In genomic region chrX:119745283-119745848, GRCh38 we compare ENCODE assay signal across 1 cellular context.
TF ChIP-seq lines count a peak whose summit lies in the region.

No MANE protein-coding gene starts in this region.

TF ChIP-seq in HepG2, 621 proteins besides CTCF, POLR2A, EP300 and RAD21:
- no peak for TF ChIP-seq ZNF543 (CRISPR knock-in tag; IDR thresholded peaks at IDR 0.05)
- no peak for TF ChIP-seq MAZ (IDR thresholded peaks at IDR 0.05; ENCODE audit: borderline replicate concordance, low read depth, low read length)
- no peak for TF ChIP-seq MAZ (CRISPR knock-in tag; IDR thresholded peaks at IDR 0.05; ENCODE audit: low read depth)
- no peak for TF ChIP-seq ZNF367 (CRISPR knock-in tag; IDR thresholded peaks at IDR 0.05; ENCODE audit: borderline replicate concordance)
- no peak for TF ChIP-seq ZNF720 (CRISPR knock-in tag; IDR thresholded peaks at IDR 0.05)
- TF ChIP-seq SPEN (CRISPR knock-in tag; IDR thresholded peaks at IDR 0.05; ENCODE audit: low read depth): no peak
- no peak for TF ChIP-seq ZNF574 (CRISPR knock-in tag; IDR thresholded peaks at IDR 0.05)
- TF ChIP-seq TOPORS (CRISPR knock-in tag; IDR thresholded peaks at IDR 0.05): no peak
- no peak for TF ChIP-seq MAFK (conservative IDR thresholded peaks at IDR 0.05 in 1 of 2, IDR thresholded peaks at IDR 0.05 in 1 of 2; ENCODE audit: low read length in 2 of 2)
- no peak for TF ChIP-seq ARHGAP35 (CRISPR knock-in tag; IDR thresholded peaks at IDR 0.05; ENCODE audit: borderline replicate concordance)
- TF ChIP-seq ZNF619 (CRISPR knock-in tag; IDR thresholded peaks at IDR 0.05): no peak
TF ChIP-seq in HepG2: peak in this region for 0.
